Comparison of ENCODE assay signal across 11 cellular contexts in the genomic region with DNA sequence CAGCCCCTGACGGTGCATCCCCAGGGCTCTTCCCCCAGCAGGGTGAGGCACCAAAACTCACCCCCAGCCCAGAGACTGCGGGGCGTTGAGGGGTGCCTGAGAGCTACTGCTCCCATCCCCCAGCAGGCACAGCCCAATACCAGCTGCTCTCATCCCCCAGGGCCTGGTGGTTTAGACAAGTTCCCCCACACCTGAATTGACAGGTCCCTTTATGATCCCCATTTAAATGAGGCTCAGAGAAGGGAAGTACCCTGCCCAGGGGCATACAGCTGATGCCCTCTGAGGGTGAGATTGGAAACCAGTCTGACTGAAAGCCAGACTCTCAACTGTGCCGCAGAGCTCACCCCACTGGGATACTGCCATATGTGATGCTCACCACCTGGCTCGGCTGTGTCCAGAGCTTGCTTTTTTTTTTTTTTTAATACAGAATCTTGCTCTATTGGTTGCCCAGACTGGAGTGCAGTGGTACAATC. TPM values are rescaled to one million over a fixed set of nuclear protein-coding genes. Genes with fewer than 3 reads are reported as not detected.
A peak's percentile ranks its signal among the peaks of the same experiment; 100 is the strongest.
DNase-seq lines count a peak whose midpoint lies in the region; ATAC-seq and TF ChIP-seq lines count a peak whose summit lies in the region.
"Had no signal": no experiment of that assay in that cellular context is flagged by ENCODE, and none has a peak within 500 bp of the region (broad histone marks: within the 10 kb centered on the region; RNA-seq: fewer than 3 reads in every experiment).

No MANE protein-coding gene starts in this region.

- in situ Hi-C loops in GM13977 (cut with MboI; ENCODE audit: low pct_unique_long_range_greater_than_20kb, low sequenced_read_pairs, unreplicated experiment), result no loop called here

- peak; percentile 62 for DNase-seq in cerebellum (ENCODE audit: low spot score)
- DNase-seq in GM13977 (ENCODE audit: low spot score), result no peak
- DNase-seq in NCI-H1436 (lab: John Stamatoyannopoulos, UW), result no peak
- DNase-seq in erythroblast (lab: John Stamatoyannopoulos, UW), result no peak
- DNase-seq in RPMI8226, result no peak
- DNase-seq: hippocampal formation, left lung, NCI-H1105 treated with DMSO at 0.1 percent for 48 hours had no signal

- no peak for TF ChIP-seq POLR2A in erythroblast (IDR thresholded peaks at IDR 0.05; ENCODE audit: low read length)

- TF ChIP-seq CTCF in GM13977 (IDR thresholded peaks at IDR 0.05; ENCODE audit: extremely low read depth, insufficient read depth, missing control alignments), result no peak

- ATAC-seq in GM18520 (IDR thresholded peaks at IDR 0.05; ENCODE audit: unreplicated experiment) (peak; percentile 86), GM19467 (IDR thresholded peaks at IDR 0.05; ENCODE audit: unreplicated experiment) (peak; percentile 44), HG03066 (IDR thresholded peaks at IDR 0.05; ENCODE audit: low read depth, unreplicated experiment) (peak; percentile 50)
- ATAC-seq: left lung had no signal

RNA-seq across cellular contexts. Expression of a gene that starts 20.1 kb away (rescaled TPM):
- 6.0 TPM for total RNA-seq in cerebellum

RNA-seq across cellular contexts. Expression of a gene that starts 40.6 kb away (rescaled TPM):
- 334 TPM for total RNA-seq in cerebellum

RNA-seq across cellular contexts. Expression of a gene that starts 52.9 kb away (rescaled TPM):
- total RNA-seq in cerebellum, result 8.0 TPM
